Comparison of ENCODE assay signal across 2 cellular contexts in the genomic region with DNA sequence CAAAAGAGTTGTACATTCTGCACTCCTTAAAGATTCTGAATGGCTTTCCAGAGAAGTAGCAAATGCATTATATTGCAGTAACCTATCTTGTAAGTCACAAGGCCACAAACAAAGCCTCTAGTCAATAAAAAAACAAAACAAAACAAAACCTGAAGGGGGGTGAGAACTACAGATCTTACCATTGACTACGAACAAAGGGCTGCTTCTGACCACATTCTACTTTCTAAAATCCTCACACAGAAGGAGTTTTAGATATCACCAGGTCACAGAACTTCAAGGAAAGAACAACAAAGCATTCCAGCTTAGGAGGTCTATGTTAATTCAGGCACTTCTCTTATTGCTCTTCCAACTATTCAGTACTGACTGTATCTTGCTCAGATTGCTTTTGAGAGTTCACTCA.
TF ChIP-seq lines count a peak whose summit lies in the region.

No MANE protein-coding gene starts in this region.

TF ChIP-seq in HCT116, 20 proteins besides CTCF, POLR2A, EP300 and RAD21 (continued from another document):
- no peak for TF ChIP-seq FOSL1 (IDR thresholded peaks at IDR 0.05; ENCODE audit: low read depth)
- no peak for TF ChIP-seq TCF7L2 (IDR thresholded peaks at IDR 0.05; ENCODE audit: borderline replicate concordance, extremely low read depth, insufficient read depth, insufficient read length)
- TF ChIP-seq, protein P1, sequence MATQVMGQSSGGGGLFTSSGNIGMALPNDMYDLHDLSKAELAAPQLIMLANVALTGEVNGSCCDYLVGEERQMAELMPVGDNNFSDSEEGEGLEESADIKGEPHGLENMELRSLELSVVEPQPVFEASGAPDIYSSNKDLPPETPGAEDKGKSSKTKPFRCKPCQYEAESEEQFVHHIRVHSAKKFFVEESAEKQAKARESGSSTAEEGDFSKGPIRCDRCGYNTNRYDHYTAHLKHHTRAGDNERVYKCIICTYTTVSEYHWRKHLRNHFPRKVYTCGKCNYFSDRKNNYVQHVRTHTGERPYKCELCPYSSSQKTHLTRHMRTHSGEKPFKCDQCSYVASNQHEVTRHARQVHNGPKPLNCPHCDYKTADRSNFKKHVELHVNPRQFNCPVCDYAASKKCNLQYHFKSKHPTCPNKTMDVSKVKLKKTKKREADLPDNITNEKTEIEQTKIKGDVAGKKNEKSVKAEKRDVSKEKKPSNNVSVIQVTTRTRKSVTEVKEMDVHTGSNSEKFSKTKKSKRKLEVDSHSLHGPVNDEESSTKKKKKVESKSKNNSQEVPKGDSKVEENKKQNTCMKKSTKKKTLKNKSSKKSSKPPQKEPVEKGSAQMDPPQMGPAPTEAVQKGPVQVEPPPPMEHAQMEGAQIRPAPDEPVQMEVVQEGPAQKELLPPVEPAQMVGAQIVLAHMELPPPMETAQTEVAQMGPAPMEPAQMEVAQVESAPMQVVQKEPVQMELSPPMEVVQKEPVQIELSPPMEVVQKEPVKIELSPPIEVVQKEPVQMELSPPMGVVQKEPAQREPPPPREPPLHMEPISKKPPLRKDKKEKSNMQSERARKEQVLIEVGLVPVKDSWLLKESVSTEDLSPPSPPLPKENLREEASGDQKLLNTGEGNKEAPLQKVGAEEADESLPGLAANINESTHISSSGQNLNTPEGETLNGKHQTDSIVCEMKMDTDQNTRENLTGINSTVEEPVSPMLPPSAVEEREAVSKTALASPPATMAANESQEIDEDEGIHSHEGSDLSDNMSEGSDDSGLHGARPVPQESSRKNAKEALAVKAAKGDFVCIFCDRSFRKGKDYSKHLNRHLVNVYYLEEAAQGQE (IDR thresholded peaks at IDR 0.05; ENCODE audit: low read depth), result no peak
- TF ChIP-seq, protein P2, sequence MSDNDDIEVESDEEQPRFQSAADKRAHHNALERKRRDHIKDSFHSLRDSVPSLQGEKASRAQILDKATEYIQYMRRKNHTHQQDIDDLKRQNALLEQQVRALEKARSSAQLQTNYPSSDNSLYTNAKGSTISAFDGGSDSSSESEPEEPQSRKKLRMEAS (IDR thresholded peaks at IDR 0.05), result no peak
- TF ChIP-seq, protein P3, sequence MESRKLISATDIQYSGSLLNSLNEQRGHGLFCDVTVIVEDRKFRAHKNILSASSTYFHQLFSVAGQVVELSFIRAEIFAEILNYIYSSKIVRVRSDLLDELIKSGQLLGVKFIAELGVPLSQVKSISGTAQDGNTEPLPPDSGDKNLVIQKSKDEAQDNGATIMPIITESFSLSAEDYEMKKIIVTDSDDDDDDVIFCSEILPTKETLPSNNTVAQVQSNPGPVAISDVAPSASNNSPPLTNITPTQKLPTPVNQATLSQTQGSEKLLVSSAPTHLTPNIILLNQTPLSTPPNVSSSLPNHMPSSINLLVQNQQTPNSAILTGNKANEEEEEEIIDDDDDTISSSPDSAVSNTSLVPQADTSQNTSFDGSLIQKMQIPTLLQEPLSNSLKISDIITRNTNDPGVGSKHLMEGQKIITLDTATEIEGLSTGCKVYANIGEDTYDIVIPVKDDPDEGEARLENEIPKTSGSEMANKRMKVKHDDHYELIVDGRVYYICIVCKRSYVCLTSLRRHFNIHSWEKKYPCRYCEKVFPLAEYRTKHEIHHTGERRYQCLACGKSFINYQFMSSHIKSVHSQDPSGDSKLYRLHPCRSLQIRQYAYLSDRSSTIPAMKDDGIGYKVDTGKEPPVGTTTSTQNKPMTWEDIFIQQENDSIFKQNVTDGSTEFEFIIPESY (IDR thresholded peaks at IDR 0.05; ENCODE audit: extremely low read depth, insufficient replicate concordance, low read length), result no peak
- TF ChIP-seq ZNF274 (IDR thresholded peaks at IDR 0.05; ENCODE audit: low read depth, low read length), result no peak
- no peak for TF ChIP-seq YY1 (IDR thresholded peaks at IDR 0.05; ENCODE audit: extremely low read depth, insufficient replicate concordance, low read depth, low read length)

TF ChIP-seq in H1, 55 proteins besides CTCF, POLR2A, EP300 and RAD21 (continued from another document):
- TF ChIP-seq JUND (IDR thresholded peaks at IDR 0.05; ENCODE audit: low read length) (no peak), BCL11A (IDR thresholded peaks at IDR 0.05; ENCODE audit: low read depth in 2 of 2, low read length in 2 of 2) (no peak), SIX5 (IDR thresholded peaks at IDR 0.05; ENCODE audit: low read depth, low read length) (no peak), MAFK (IDR thresholded peaks at IDR 0.05; ENCODE audit: low read depth, low read length) (no peak), KDM1A (IDR thresholded peaks at IDR 0.05; ENCODE audit: borderline replicate concordance, low read length) (no peak), FOSL1 (IDR thresholded peaks at IDR 0.05; ENCODE audit: insufficient read depth, low read depth, low read length) (no peak), CREB1 (IDR thresholded peaks at IDR 0.05) (no peak), POLR2AphosphoS5 (IDR thresholded peaks at IDR 0.05; ENCODE audit: low read depth, low read length) (no peak), GABPA (IDR thresholded peaks at IDR 0.05; ENCODE audit: borderline replicate concordance, insufficient read depth, low read length) (no peak), KDM5A (IDR thresholded peaks at IDR 0.05; ENCODE audit: low read length) (no peak)
